7 cellular contexts compared by ENCODE assay signal in the genomic region with DNA sequence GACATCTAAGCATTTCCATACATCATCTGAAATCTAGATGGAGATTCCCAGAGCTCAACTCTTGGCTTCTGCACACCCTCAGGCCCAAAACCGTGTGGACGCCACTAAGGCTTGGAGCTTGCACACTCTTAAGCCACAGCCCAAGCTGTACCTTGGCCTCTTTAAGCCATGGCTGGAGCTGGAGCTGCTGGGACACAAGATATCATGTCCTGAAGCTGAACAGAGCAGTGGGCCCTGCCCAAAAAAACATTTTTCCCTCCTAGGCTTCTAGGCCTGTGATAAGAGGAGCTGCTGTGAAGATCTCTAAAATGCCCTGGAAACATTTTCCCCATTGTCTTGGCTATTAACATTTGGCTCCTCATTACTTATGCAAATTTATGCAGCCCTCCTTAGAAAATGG.
"Had no signal": no experiment of that assay in that cellular context is flagged by ENCODE, and none has a peak within 500 bp of the region (broad histone marks: within the 10 kb centered on the region; RNA-seq: fewer than 3 reads in every experiment).

No MANE protein-coding gene starts in this region.

- ATAC-seq: HepG2 had no signal

- H3K27ac ChIP-seq: HL-60, KMS-11 had no signal

- H3K4me2 ChIP-seq: KMS-11 had no signal

- DNase-seq: IMR-90, KBM-7, KG1 had no signal

- H3K9ac ChIP-seq: KMS-11 had no signal

- FAIRE-seq: HepG2, HTR-8/SVneo had no signal
